Comparison of ENCODE assay signal across 1 cellular context in genomic region chr5:72920690-72921089, GRCh38.
TF ChIP-seq lines count a peak whose summit lies in the region.

No MANE protein-coding gene starts in this region.

TF ChIP-seq in SK-N-SH treated with all-trans-retinoic acid at 6 μM for 48 hours, 23 proteins besides CTCF, POLR2A, EP300 and RAD21 (continued from another document):
- no peak for TF ChIP-seq PATZ1 (CRISPR knock-in tag; IDR thresholded peaks at IDR 0.05; ENCODE audit: borderline replicate concordance)
- no peak for TF ChIP-seq BACH2 (CRISPR knock-in tag; IDR thresholded peaks at IDR 0.05; ENCODE audit: borderline replicate concordance)
- no peak for TF ChIP-seq ZFP30 (CRISPR knock-in tag; IDR thresholded peaks at IDR 0.05)
- no peak for TF ChIP-seq ZC3H10 (CRISPR knock-in tag; IDR thresholded peaks at IDR 0.05)
TF ChIP-seq in SK-N-SH treated with all-trans-retinoic acid at 6 μM for 48 hours: peak in this region for 0.
